In genomic region chr9:116282598-116282997, GRCh38 we compare ENCODE assay signal across 20 cellular contexts.
"Had no signal": no experiment of that assay in that cellular context is flagged by ENCODE, and none has a peak within 500 bp of the region (broad histone marks: within the 10 kb centered on the region; RNA-seq: fewer than 3 reads in every experiment).

No MANE protein-coding gene starts in this region.

- H3K4me3 ChIP-seq: heart right ventricle, uterus had no signal

- H3K4me1 Mint-ChIP-seq: activated T-helper 17 cell treated with anti-CD3 and anti-CD28 coated beads, Interleukin-2, amount 50 U/mL, for 72 hours; memory B cell; stimulated activated memory B cell treated with anti-CD40 and anti-IgM and Interleukin-4, amounts not matched to agents 10 μg/mL and 1 μg/mL and 100 μg/mL, for 72 hours had no signal

- H3K27me3 Mint-ChIP-seq: stimulated activated memory B cell treated with anti-CD40 and anti-IgM and Interleukin-4, amounts not matched to agents 10 μg/mL and 1 μg/mL and 100 μg/mL, for 72 hours had no signal

- H3K27ac ChIP-seq: heart right ventricle, uterus had no signal

- H3K27ac Mint-ChIP-seq: activated naive CD4-positive, alpha-beta T cell treated with anti-CD3 and anti-CD28 coated beads, Interleukin-2, amount 50 U/mL, for 72 hours; activated T-cell treated with anti-CD3 and anti-CD28 coated beads, Interleukin-2, amount 50 U/mL, for 24 hours; activated T-helper 17 cell treated with anti-CD3 and anti-CD28 coated beads, Interleukin-2, amount 50 U/mL, for 72 hours; brain; memory B cell; stimulated activated memory B cell treated with anti-CD40 and anti-IgM and Interleukin-4, amounts not matched to agents 10 μg/mL and 1 μg/mL and 100 μg/mL, for 72 hours had no signal

- H3K4me1 ChIP-seq: heart right ventricle, uterus had no signal

- H3K27me3 ChIP-seq: heart right ventricle, uterus had no signal

- H3K36me3 Mint-ChIP-seq: activated naive CD4-positive, alpha-beta T cell treated with anti-CD3 and anti-CD28 coated beads, Interleukin-2, amount 50 U/mL, for 72 hours; brain; memory B cell; stimulated activated memory B cell treated with anti-CD40 and anti-IgM and Interleukin-4, amounts not matched to agents 10 μg/mL and 1 μg/mL and 100 μg/mL, for 72 hours had no signal

- H3K4me3 Mint-ChIP-seq: activated T-cell treated with anti-CD3 and anti-CD28 coated beads, Interleukin-2, amount 50 U/mL, for 24 hours; activated T-helper 17 cell treated with anti-CD3 and anti-CD28 coated beads, Interleukin-2, amount 50 U/mL, for 72 hours; brain; memory B cell; stimulated activated memory B cell treated with anti-CD40 and anti-IgM and Interleukin-4, amounts not matched to agents 10 μg/mL and 1 μg/mL and 100 μg/mL, for 72 hours had no signal

- DNase-seq: activated T-cell treated with anti-CD3 and anti-CD28 coated beads, Interleukin-2, amount 50 U/mL, for 24 hours; aorta; caudate nucleus; dermis blood vessel endothelial cell; effector CD8-positive, alpha-beta T cell; erythroblast; foreskin fibroblast; heart right ventricle; islet precursor cell; left cardiac atrium; posterior cingulate gyrus; small intestine; stimulated activated CD4-positive, alpha-beta T cell treated with anti-CD3 and anti-CD28 coated beads, Interleukin-15, amount 100 ng/mL, for 24 hours; trophoblast cell; uterus had no signal

- H3K36me3 ChIP-seq: heart right ventricle, uterus had no signal

- H3K9me3 Mint-ChIP-seq: activated T-cell treated with anti-CD3 and anti-CD28 coated beads, Interleukin-2, amount 50 U/mL, for 24 hours; activated T-helper 17 cell treated with anti-CD3 and anti-CD28 coated beads, Interleukin-2, amount 50 U/mL, for 72 hours; brain; memory B cell; stimulated activated memory B cell treated with anti-CD40 and anti-IgM and Interleukin-4, amounts not matched to agents 10 μg/mL and 1 μg/mL and 100 μg/mL, for 72 hours had no signal

- H3K9me3 ChIP-seq: heart right ventricle, uterus had no signal
